In genomic region chr2:212871597-212871996, GRCh38 we compare ENCODE assay signal across 8 cellular contexts.
"Had no signal": no experiment of that assay in that cellular context is flagged by ENCODE, and none has a peak within 500 bp of the region (broad histone marks: within the 10 kb centered on the region; RNA-seq: fewer than 3 reads in every experiment).

No MANE protein-coding gene starts in this region.

- H3K4me1 ChIP-seq: HAP-1 had no signal

- ATAC-seq: HCT116 had no signal

- H3K9ac ChIP-seq: KMS-11 had no signal

- H3K4me2 ChIP-seq: KMS-11 had no signal

- FAIRE-seq: HTR-8/SVneo had no signal

- H3K27ac ChIP-seq: KMS-11 had no signal

- H3K9me3 ChIP-seq: HAP-1 had no signal

- DNase-seq: GOT3, H7, HFFc6, KBM-7 had no signal

- H3K4me3 ChIP-seq: HAP-1 had no signal

- H3K36me3 ChIP-seq: HAP-1 had no signal
